In genomic region chr10:97779492-97779891, GRCh38 we compare ENCODE assay signal across 20 cellular contexts. TPM values are rescaled to one million over a fixed set of nuclear protein-coding genes. Genes with fewer than 3 reads are reported as not detected.
DNase-seq lines count a peak whose midpoint lies in the region; ATAC-seq, FAIRE-seq and TF ChIP-seq lines count a peak whose summit lies in the region.
"Had no signal": no experiment of that assay in that cellular context is flagged by ENCODE, and none has a peak within 500 bp of the region (broad histone marks: within the 10 kb centered on the region; RNA-seq: fewer than 3 reads in every experiment).

No MANE protein-coding gene starts in this region.

- H3K27me3 ChIP-seq in BLaER1: 0 out of 2 replicates have a peak, but pooled peaks cover 2% of the 10 kb centered on the region
- H3K27me3 ChIP-seq in CD4-positive, CD25-positive, alpha-beta regulatory T cell (ENCODE audit: control insufficient read depth, insufficient read depth, low read length): no peaks in the 10 kb centered on the region
- H3K27me3 ChIP-seq in K562 (ENCODE audit: control insufficient read depth in 2 of 2, insufficient read depth in 2 of 2, low read length in 2 of 2): no peaks in the 10 kb centered on the region
- H3K27me3 ChIP-seq in osteoblast (ENCODE audit: insufficient read depth, low read length): peaks cover 2% of the 10 kb centered on the region
- H3K27me3 ChIP-seq: BE2C had no signal

- POLR2A ChIA-PET in K562 (lab: Yijun Ruan, JAX): interaction anchor here (0.7 kb wide), 1 partner anchor 99 kb away, joined by 3 read pairs; no protein-coding TSS in a partner anchor

- no peak overlapping the region for H2AFZ ChIP-seq in K562 (ENCODE audit: low read depth, low read length)
- no peak overlapping the region for H2AFZ ChIP-seq in osteoblast (ENCODE audit: low read length)

- no TSS peak for BruUV-seq in K562 (replicated peaks; lab: Mats Ljungman, UMichigan)

- no peak for TF ChIP-seq RAD21 in K562 (CRISPR knock-in tag; conservative IDR thresholded peaks at IDR 0.05 in 1 of 2, IDR thresholded peaks at IDR 0.05 in 1 of 2)

- H3K4me2 ChIP-seq in BLaER1 (peak overlapping the region; percentile 44; the same call in 1 of the 2 replicates), K562 (ENCODE audit: insufficient read depth, low read length) (no peak overlapping the region), osteoblast (ENCODE audit: insufficient read depth, low read length) (no peak overlapping the region)

- H3K4me1 Mint-ChIP-seq in CD4-positive, CD25-positive, alpha-beta regulatory T cell: peaks cover 8 to 37% (median 20%) of the 10 kb centered on the region in 4 donors

- H3K9me3 Mint-ChIP-seq in CD4-positive, CD25-positive, alpha-beta regulatory T cell: no peaks in the 10 kb centered on the region
- H3K9me3 Mint-ChIP-seq: CD8-positive, alpha-beta memory T cell; H9 had no signal

- H3K27ac ChIP-seq in BLaER1 (no peak overlapping the region), K562 (ENCODE audit: extremely low read depth, low read depth, low read length) (no peak overlapping the region), osteoblast (ENCODE audit: low read depth, low read length) (no peak overlapping the region)
- H3K27ac ChIP-seq in CD4-positive, CD25-positive, alpha-beta regulatory T cell (ENCODE audit: insufficient read depth, low read length, poor library complexity, severe bottlenecking): no peak overlapping the region
- H3K27ac ChIP-seq: C4-2B had no signal

- peak overlapping the region; percentile 37 to 86 (median 80) for H3K27ac Mint-ChIP-seq in CD4-positive, CD25-positive, alpha-beta regulatory T cell
- H3K27ac Mint-ChIP-seq: H9 had no signal

- H3K36me3 Mint-ChIP-seq in CD4-positive, CD25-positive, alpha-beta regulatory T cell: no peaks in the 10 kb centered on the region
- H3K36me3 Mint-ChIP-seq: CD8-positive, alpha-beta memory T cell had no signal

- CTCF ChIA-PET in K562 (lab: Yijun Ruan, JAX; ENCODE audit: low intra/inter-chr PET ratio): no interaction called here

- peaks cover 56% of the 10 kb centered on the region for H3K4me1 ChIP-seq in BLaER1
- peaks cover 24% of the 10 kb centered on the region for H3K4me1 ChIP-seq in CD4-positive, CD25-positive, alpha-beta regulatory T cell (ENCODE audit: control insufficient read depth, insufficient read depth, low read length, poor library complexity, severe bottlenecking)
- H3K4me1 ChIP-seq in K562 (replicated peaks in 1 of 2; ENCODE audit: control insufficient read depth in 2 of 2, insufficient read depth in 2 of 2, low read length in 2 of 2): peaks cover 3 to 26% of the 10 kb centered on the region in 2 experiments; a peak in 4 of 5 replicates
- no peaks in the 10 kb centered on the region for H3K4me1 ChIP-seq in osteoblast (ENCODE audit: insufficient read depth, low read length)
- H3K4me1 ChIP-seq: BE2C had no signal

- H3K4me3 ChIP-seq in BLaER1 (no peak overlapping the region), K562 (no peak overlapping the region), osteoblast (ENCODE audit: insufficient read depth, low read length) (no peak overlapping the region)
- no peak overlapping the region for H3K4me3 ChIP-seq in CD4-positive, CD25-positive, alpha-beta regulatory T cell (ENCODE audit: low read depth, low read length)

- no peak for FAIRE-seq in K562 (lab: Jason Lieb, UNC)
- FAIRE-seq: A204.1, G401.6, GM12891, GM19239, H1 had no signal

- no peaks in the 10 kb centered on the region for H3K27me3 Mint-ChIP-seq in CD4-positive, CD25-positive, alpha-beta regulatory T cell

- no peaks in the 10 kb centered on the region for H3K79me2 ChIP-seq in K562 (ENCODE audit: control insufficient read depth, insufficient read depth, low read length)
- H3K79me2 ChIP-seq in osteoblast (ENCODE audit: insufficient read depth, low read length): no peaks in the 10 kb centered on the region

- H3K36me3 ChIP-seq in BLaER1: no peaks in the 10 kb centered on the region
- H3K36me3 ChIP-seq in CD4-positive, CD25-positive, alpha-beta regulatory T cell (ENCODE audit: control insufficient read depth, insufficient read depth, low read length): no peaks in the 10 kb centered on the region
- H3K36me3 ChIP-seq in K562 (ENCODE audit: control insufficient read depth, insufficient read depth, low read length): no peaks in the 10 kb centered on the region
- no peaks in the 10 kb centered on the region for H3K36me3 ChIP-seq in osteoblast (ENCODE audit: insufficient read depth, low read length)
- H3K36me3 ChIP-seq: BE2C had no signal

- H3K9me3 ChIP-seq in BLaER1 (no peaks in the 10 kb centered on the region), K562 (replicated peaks; ENCODE audit: control insufficient read depth, insufficient read depth, low read depth, low read length) (no peaks in the 10 kb centered on the region), osteoblast (ENCODE audit: low read depth, low read length) (no peaks in the 10 kb centered on the region)
- no peaks in the 10 kb centered on the region for H3K9me3 ChIP-seq in CD4-positive, CD25-positive, alpha-beta regulatory T cell (ENCODE audit: control insufficient read depth in 2 of 2, low read length in 2 of 2)
- H3K9me3 ChIP-seq: BE2C had no signal

- H3K4me3 Mint-ChIP-seq in CD4-positive, CD25-positive, alpha-beta regulatory T cell: no peak overlapping the region
- H3K4me3 Mint-ChIP-seq: CD8-positive, alpha-beta memory T cell; H9 had no signal

- TF ChIP-seq POLR2A in K562 (conservative IDR thresholded peaks at IDR 0.05): no peak

- no peak for DNase-seq in CD4-positive, CD25-positive, alpha-beta regulatory T cell
- DNase-seq in K562 (ENCODE audit: extremely low read depth in 1 of 4, low spot score in 3 of 4) (no peak), osteoblast (ENCODE audit: insufficient read length, low spot score, missing footprints) (peak; percentile 76), HPDE6-E6E7 (ENCODE audit: extremely low spot score) (no peak), SHP77 treated with DMSO at 0.1 percent for 48 hours (lab: John Stamatoyannopoulos, UW) (no peak)
- DNase-seq: ACHN; BE2C; CD8-positive, alpha-beta memory T cell; COR-L47; DMS 273 treated with DMSO at 0.1 percent for 48 hours; H9 had no signal

- H4K20me1 ChIP-seq in BLaER1 (no peaks in the 10 kb centered on the region), K562 (replicated peaks; ENCODE audit: control insufficient read depth, insufficient read depth, low read length) (no peaks in the 10 kb centered on the region), osteoblast (ENCODE audit: insufficient read depth, low read length) (no peaks in the 10 kb centered on the region)

- no peak for ATAC-seq in CD4-positive, CD25-positive, alpha-beta regulatory T cell (ENCODE audit: low read depth in 2 of 2)
- ATAC-seq in K562: no peak
- ATAC-seq in activated CD4-positive, CD25-positive, alpha-beta regulatory T cell treated with anti-CD3 and anti-CD28 coated beads, Interleukin-2, amount 50 U/mL, for 24 hours: no peak

- 61% methylated on average over 4 of the region's 4 CpGs for WGBS in K562 (ENCODE audit: insufficient coverage, low coverage, missing lambda C conversion rate)

- TF ChIP-seq CTCF in K562 (IDR thresholded peaks at IDR 0.05 in 2 of 3, conservative IDR thresholded peaks at IDR 0.05 in 1 of 3; ENCODE audit: insufficient read depth in 2 of 3, low read depth in 1 of 3, low read length in 3 of 3) (no peak), osteoblast (IDR thresholded peaks at IDR 0.05; ENCODE audit: extremely low read depth, low read depth, low read length) (no peak)

- H3K9ac ChIP-seq in BLaER1 (no peak overlapping the region), K562 (ENCODE audit: insufficient read depth in 1 of 2, low read depth in 2 of 2, low read length in 2 of 2) (no peak overlapping the region)

- TF ChIP-seq EP300 in K562 (IDR thresholded peaks at IDR 0.05; ENCODE audit: low read length): no peak

- in situ Hi-C loops in K562 (cut with MboI): no loop called here

- intact Hi-C loops in K562 (cut with micrococcal nuclease): no loop called here

- no peaks in the 10 kb centered on the region for H3K9me1 ChIP-seq in K562 (ENCODE audit: control insufficient read depth, insufficient read depth, low read length)

RNA-seq across cellular contexts. Expression of gene SFRP5, which starts 7.7 kb away (rescaled TPM):
- not detected for total RNA-seq in CD4-positive, CD25-positive, alpha-beta regulatory T cell
- under 1 TPM in 3 of 4 donors, not detected in 1; 0.34 to 0.93 (median 0.43) TPM for polyA plus RNA-seq in CD4-positive, CD25-positive, alpha-beta regulatory T cell
- total RNA-seq in K562 (2011; cell fraction: chromatin; rRNA removed; ENCODE audit: low replicate concordance): not detected in 2 replicates
- total RNA-seq in K562 (2011; cell fraction: nucleolus; rRNA removed): 0.17 TPM in 1 of 2 replicates, not detected in the other
- total RNA-seq in K562 (2011; cell fraction: nucleoplasm; rRNA removed): 0.37 and 0.46 TPM in 2 replicates
- total RNA-seq in K562 (2014; rRNA removed) (0.08 TPM in 1 of 2 replicates, not detected in the other), K562 (2014; rRNA removed; fragmentation: Illumina TruSeq; extraction: Trizol) (0.07 TPM in 1 of 2 replicates, not detected in the other), K562 (2015; rRNA removed; fragmentation: Illumina TruSeq; extraction: Trizol) (0.11 TPM in 1 of 2 replicates, not detected in the other), K562 (2021) (0.29 and 0.40 TPM in 2 replicates), osteoblast (not detected in 2 replicates)
- polyA plus RNA-seq in K562 (2011; rRNA removed) (0.18 and 0.68 TPM in 2 replicates), K562 (2014; fragmentation: Illumina TruSeq; extraction: Trizol) (0.10 and 0.12 TPM in 2 replicates), K562 (2014; fragmentation: Nextera tagmentation; extraction: Ambion mirVana) (not detected), K562 (2014; rRNA removed) (0.16 and 0.18 TPM in 2 replicates)
- 0.40 and 0.69 TPM in 2 replicates for polyA plus RNA-seq in K562 (2011; cell fraction: cytosol; rRNA removed)
- polyA plus RNA-seq in K562 (2011; cell fraction: nucleus; rRNA removed): 0.11 and 0.24 TPM in 2 replicates
- 0.15 and 0.18 TPM in 2 replicates for polyA plus RNA-seq in K562 (2012)
- polyA minus RNA-seq in K562 (2011; rRNA and poly(A)+ RNA removed): 0.27 TPM in 1 of 2 replicates, not detected in the other
- polyA minus RNA-seq in K562 (2011; cell fraction: cytosol; rRNA and poly(A)+ RNA removed): 0.91 TPM in 1 of 2 replicates, not detected in the other
- polyA minus RNA-seq in K562 (2011; cell fraction: nucleus; rRNA and poly(A)+ RNA removed): 0.22 and 0.27 TPM in 2 replicates
- total RNA-seq: CD8-positive, alpha-beta memory T cell; HT1080 had no signal

RNA-seq across cellular contexts. Expression of gene ZFYVE27, which starts 42.6 kb away (rescaled TPM):
- total RNA-seq in CD4-positive, CD25-positive, alpha-beta regulatory T cell: 86.9 TPM
- 10 to 100 TPM; 22.4 to 46.4 (median 42.6) TPM for polyA plus RNA-seq in CD4-positive, CD25-positive, alpha-beta regulatory T cell
- total RNA-seq in K562 (2011; cell fraction: chromatin; rRNA removed; ENCODE audit: low replicate concordance): 62.2 and 122 TPM in 2 replicates
- 80.7 and 95.2 TPM in 2 replicates for total RNA-seq in K562 (2011; cell fraction: nucleolus; rRNA removed)
- 68.9 and 79.6 TPM in 2 replicates for total RNA-seq in K562 (2011; cell fraction: nucleoplasm; rRNA removed)
- total RNA-seq in K562 (2014; rRNA removed) (15.3 and 16.6 TPM in 2 replicates), K562 (2014; rRNA removed; fragmentation: Illumina TruSeq; extraction: Trizol) (8.8 and 12.5 TPM in 2 replicates), K562 (2015; rRNA removed; fragmentation: Illumina TruSeq; extraction: Trizol) (13.3 and 13.9 TPM in 2 replicates), K562 (2021) (21.4 and 24.0 TPM in 2 replicates), osteoblast (16.5 and 19.9 TPM in 2 replicates)
- polyA plus RNA-seq in K562 (2011; rRNA removed) (21.4 and 22.2 TPM in 2 replicates), K562 (2014; fragmentation: Illumina TruSeq; extraction: Trizol) (15.6 and 16.5 TPM in 2 replicates), K562 (2014; fragmentation: Nextera tagmentation; extraction: Ambion mirVana) (1 to 10 TPM in 1 of 2 experiments, under 1 TPM in 1; 0.81 to 1.2 TPM), K562 (2014; rRNA removed) (21.9 and 24.3 TPM in 2 replicates)
- 18.6 TPM in 2 replicates for polyA plus RNA-seq in K562 (2011; cell fraction: cytosol; rRNA removed)
- polyA plus RNA-seq in K562 (2011; cell fraction: nucleus; rRNA removed): 68.2 and 69.3 TPM in 2 replicates
- polyA plus RNA-seq in K562 (2012): 12.7 and 25.0 TPM in 2 replicates
- polyA minus RNA-seq in K562 (2011; rRNA and poly(A)+ RNA removed): 13.3 TPM in 2 replicates
- 8.4 and 12.6 TPM in 2 replicates for polyA minus RNA-seq in K562 (2011; cell fraction: cytosol; rRNA and poly(A)+ RNA removed)
- 23.8 and 27.5 TPM in 2 replicates for polyA minus RNA-seq in K562 (2011; cell fraction: nucleus; rRNA and poly(A)+ RNA removed)
